Comparison of ENCODE assay signal across 8 cellular contexts in the genomic region with DNA sequence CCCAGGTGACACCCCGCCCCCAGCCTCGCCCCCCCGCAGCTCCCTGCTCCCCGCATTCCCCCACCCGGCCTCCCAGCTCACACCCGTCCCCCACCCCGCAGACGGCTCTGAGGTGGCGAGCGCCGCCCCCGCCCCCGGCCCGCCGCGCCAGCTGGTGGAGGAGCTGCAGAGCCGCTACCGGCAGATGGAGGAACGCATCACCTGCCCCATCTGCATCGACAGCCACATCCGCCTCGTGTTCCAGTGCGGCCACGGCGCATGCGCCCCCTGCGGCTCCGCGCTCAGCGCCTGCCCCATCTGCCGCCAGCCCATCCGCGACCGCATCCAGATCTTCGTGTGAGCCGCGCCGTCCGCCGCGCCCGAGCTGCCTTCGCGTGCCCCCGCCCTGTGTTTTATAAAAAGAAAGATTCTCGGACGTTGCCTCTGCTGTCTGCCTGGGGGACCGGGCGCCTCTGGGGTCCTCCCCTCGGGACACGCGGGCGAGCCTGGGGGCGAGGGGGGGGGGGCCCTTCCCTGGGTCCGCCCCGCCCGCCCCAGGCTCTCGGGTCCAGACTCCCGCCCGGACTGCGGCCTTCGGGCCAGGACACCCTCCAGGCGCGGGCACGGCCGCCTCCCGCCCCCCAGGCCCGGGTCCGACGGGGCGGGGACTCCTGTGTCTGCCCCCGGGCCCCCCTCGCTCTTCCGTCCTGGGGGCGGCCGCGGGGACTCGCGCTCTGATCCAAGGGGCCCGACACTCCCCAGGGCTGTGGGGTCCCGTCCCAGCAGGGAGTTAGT. TPM values are rescaled to one million over a fixed set of nuclear protein-coding genes. Genes with fewer than 3 reads are reported as not detected.
DNase-seq lines count a peak whose midpoint lies in the region; ATAC-seq lines count a peak whose summit lies in the region.

No MANE protein-coding gene starts in this region.

- H3K27ac ChIP-seq in SJCRH30, result no peak overlapping the region

- no peaks in the 10 kb centered on the region for H3K27me3 ChIP-seq in SJCRH30

- no peaks in the 10 kb centered on the region for H3K36me3 ChIP-seq in SJCRH30

- ATAC-seq in GM18907 (IDR thresholded peaks at IDR 0.05; ENCODE audit: unreplicated experiment) (peak; percentile 51), HG03378 (IDR thresholded peaks at IDR 0.05; ENCODE audit: unreplicated experiment) (peak; percentile 53), HG03025 (IDR thresholded peaks at IDR 0.05; ENCODE audit: low FRiP score, unreplicated experiment) (no peak)

- peak; percentile 91 to 96 (median 92) for DNase-seq in T-helper 1 cell
- peak in 32 of 58 donors; percentile 3 to 69 (median 33) for DNase-seq in anterior cingulate cortex (lab: John Stamatoyannopoulos, UW)
- peak; percentile 94 for DNase-seq in iPS-NIHi7 (ENCODE audit: extremely low spot score)
- DNase-seq in stimulated activated CD4-positive, alpha-beta T cell treated with anti-CD3 and anti-CD28 coated beads, Interleukin-4, amount 100 ng/mL, for 48 hours (ENCODE audit: low read depth in 2 of 2), result peak; percentile 84 to 86
- DNase-seq in SJCRH30, result no peak

- 0 out of 2 replicates have a peak, but pooled peaks cover 2% of the 10 kb centered on the region for H3K4me1 ChIP-seq in SJCRH30

- no peaks in the 10 kb centered on the region for H3K9me3 ChIP-seq in SJCRH30 (replicated peaks)

- no peak overlapping the region for H3K4me3 ChIP-seq in SJCRH30

RNA-seq across cellular contexts. Expression of a gene that starts 1.6 kb away (rescaled TPM):
- total RNA-seq in SJCRH30 (2014; rRNA removed; shearing (Covaris generic)), result 0.81 and 2.7 TPM in 2 replicates

RNA-seq across cellular contexts. Expression of a gene that starts 15.1 kb away (rescaled TPM):
- total RNA-seq in SJCRH30 (2014; rRNA removed; shearing (Covaris generic)), result 37.2 and 49.6 TPM in 2 replicates

RNA-seq across cellular contexts. Expression of a gene that starts 28.4 kb away (rescaled TPM):
- 28.0 and 32.6 TPM in 2 replicates for total RNA-seq in SJCRH30 (2014; rRNA removed; shearing (Covaris generic))

RNA-seq across cellular contexts. Expression of a gene that starts 30.4 kb away (rescaled TPM):
- 1.5 and 1.9 TPM in 2 replicates for total RNA-seq in SJCRH30 (2014; rRNA removed; shearing (Covaris generic))

RNA-seq across cellular contexts. Expression of a gene that starts 55.7 kb away (rescaled TPM):
- 258 and 267 TPM in 2 replicates for total RNA-seq in SJCRH30 (2014; rRNA removed; shearing (Covaris generic))

Comparison
In these comparisons a context has a peak if more than half of its experiments do, and no peak if none do; other contexts are left out.
1. DNase-seq: peak in T-helper 1 cell (5 of 5), anterior cingulate cortex (32 of 58), iPS-NIHi7 (single experiment) and stimulated activated CD4-positive, alpha-beta T cell treated with anti-CD3 and anti-CD28 coated beads, Interleukin-4, amount 100 ng/mL, for 48 hours (2 of 2); none in SJCRH30 (0 of 2).